In the genomic region with DNA sequence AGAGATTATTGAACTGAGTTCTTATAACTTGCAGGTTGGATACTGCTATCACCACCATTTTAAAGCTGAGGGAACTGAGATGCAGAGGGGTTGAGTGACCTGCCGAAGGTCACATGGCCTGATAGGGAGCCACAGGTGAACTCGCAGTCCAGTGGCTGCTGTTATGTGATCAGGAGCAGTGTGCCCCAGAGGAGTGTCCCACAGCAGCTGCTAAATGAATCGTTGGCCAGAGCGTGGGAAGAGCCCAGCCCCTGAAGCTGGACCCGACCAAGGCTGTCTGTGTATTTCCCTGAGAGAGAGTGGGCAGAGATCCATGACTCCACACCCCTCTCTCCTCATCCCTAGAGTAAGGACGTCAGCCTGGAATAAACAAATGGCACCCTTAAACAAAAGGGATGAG, we compare ENCODE assay signal across 18 cellular contexts. TPM values are rescaled to one million over a fixed set of nuclear protein-coding genes. Genes with fewer than 3 reads are reported as not detected.
A peak's percentile ranks its signal among the peaks of the same experiment; 100 is the strongest.
DNase-seq lines count a peak whose midpoint lies in the region; ATAC-seq and TF ChIP-seq lines count a peak whose summit lies in the region.
"Had no signal": no experiment of that assay in that cellular context is flagged by ENCODE, and none has a peak within 500 bp of the region (broad histone marks: within the 10 kb centered on the region; RNA-seq: fewer than 3 reads in every experiment).

No MANE protein-coding gene starts in this region.

- no peak overlapping the region for H3K4me3 ChIP-seq in fibroblast of the aortic adventitia (ENCODE audit: low read depth, low read length)
- H3K4me3 ChIP-seq: GM12878, GM23338 had no signal

- DNase-seq in left ventricle myocardium superior = no peak
- DNase-seq in cardiac septum (ENCODE audit: low spot score) = no peak
- peak; percentile 8 for DNase-seq in fibroblast of the aortic adventitia (ENCODE audit: low read depth)
- DNase-seq in sciatic nerve (ENCODE audit: low spot score) = no peak
- no peak for DNase-seq in SK-N-DZ (ENCODE audit: low spot score)
- DNase-seq in HuH-7 (ENCODE audit: low spot score) = no peak
- DNase-seq: GDM1, KG1, NCI-H146, NCI-H2081 treated with DMSO at 0.1 percent for 48 hours, NCI-H510A treated with DMSO at 0.1 percent for 48 hours, SHP77 treated with DMSO at 0.1 percent for 48 hours had no signal

- intact Hi-C loops in left ventricle myocardium superior (cut with micrococcal nuclease) (no loop called here), cardiac septum (cut with DNase I) (no loop called here), sciatic nerve (cut with DNase I) (loop anchor here (5.0 kb wide), 1 partner anchor 1942 kb away; no protein-coding TSS in a partner anchor)

- TF ChIP-seq CTCF in fibroblast of the aortic adventitia (IDR thresholded peaks at IDR 0.05; ENCODE audit: insufficient read depth, low read length) = no peak

- ATAC-seq in left ventricle myocardium superior = peak; percentile 69
- ATAC-seq in sciatic nerve = peak; percentile 33
- no peak for ATAC-seq in GM21526 (IDR thresholded peaks at IDR 0.05; ENCODE audit: low FRiP score, unreplicated experiment)
- ATAC-seq: GM12878, GM23338 had no signal

RNA-seq across cellular contexts. Expression of a gene that starts 26.7 kb away (rescaled TPM):
- not detected for total RNA-seq in left ventricle myocardium superior
- not detected for total RNA-seq in cardiac septum
- not detected in 2 replicates for total RNA-seq in fibroblast of the aortic adventitia (ENCODE audit: low replicate concordance)
- total RNA-seq in sciatic nerve = not detected
- not detected in 2 replicates for polyA plus RNA-seq in SK-N-DZ (2014; cell fraction: cytosol; rRNA removed)
- polyA plus RNA-seq in SK-N-DZ (2014; cell fraction: nucleus; rRNA removed) = not detected in 2 replicates
- total RNA-seq: A673, GM12878, GM23338, M059J had no signal
- polyA plus RNA-seq: CD14-positive monocyte, GM12878, GM23338 had no signal

RNA-seq across cellular contexts. Expression of a gene that starts 50.9 kb away (rescaled TPM):
- total RNA-seq in left ventricle myocardium superior = 3.2 TPM
- total RNA-seq in cardiac septum = 3.5 TPM
- total RNA-seq in fibroblast of the aortic adventitia (ENCODE audit: low replicate concordance) = 0.54 and 3.5 TPM in 2 replicates
- total RNA-seq in sciatic nerve = 1.1 TPM
- not detected in 2 replicates for polyA plus RNA-seq in SK-N-DZ (2014; cell fraction: cytosol; rRNA removed)
- not detected in 2 replicates for polyA plus RNA-seq in SK-N-DZ (2014; cell fraction: nucleus; rRNA removed)

RNA-seq across cellular contexts. Expression of a gene that starts 52.6 kb away (rescaled TPM):
- 88.9 TPM for total RNA-seq in left ventricle myocardium superior
- total RNA-seq in cardiac septum = 15.7 TPM
- 5.2 and 6.1 TPM in 2 replicates for total RNA-seq in fibroblast of the aortic adventitia (ENCODE audit: low replicate concordance)
- total RNA-seq in sciatic nerve = 25.5 TPM
- not detected in 2 replicates for polyA plus RNA-seq in SK-N-DZ (2014; cell fraction: cytosol; rRNA removed)
- polyA plus RNA-seq in SK-N-DZ (2014; cell fraction: nucleus; rRNA removed) = not detected in 2 replicates
- total RNA-seq: A673 had no signal
- polyA plus RNA-seq: CD14-positive monocyte had no signal
